11 cellular contexts compared by ENCODE assay signal in the genomic region with DNA sequence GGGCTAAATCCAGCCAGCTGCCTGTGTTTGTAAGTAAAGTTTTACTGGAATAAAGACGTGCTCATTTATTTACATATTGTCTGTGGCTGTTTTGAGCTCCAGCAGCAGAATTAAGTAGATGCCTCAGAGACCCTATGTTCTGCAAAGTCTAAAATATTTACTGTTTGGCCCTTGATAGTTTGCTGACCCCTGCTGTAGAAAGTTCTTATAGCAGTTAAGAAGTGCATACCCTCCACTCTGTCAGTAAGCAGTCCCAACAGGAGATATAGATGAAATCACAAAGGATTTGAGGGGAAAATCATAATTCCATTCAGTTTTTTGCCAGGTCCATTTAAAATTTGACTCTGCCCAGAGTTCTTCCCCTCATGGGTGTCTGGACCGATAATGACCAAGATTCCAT. TPM values are rescaled to one million over a fixed set of nuclear protein-coding genes. Genes with fewer than 3 reads are reported as not detected.
DNase-seq lines count a peak whose midpoint lies in the region; ATAC-seq and TF ChIP-seq lines count a peak whose summit lies in the region.
"Had no signal": no experiment of that assay in that cellular context is flagged by ENCODE, and none has a peak within 500 bp of the region (broad histone marks: within the 10 kb centered on the region; RNA-seq: fewer than 3 reads in every experiment).

No MANE protein-coding gene starts in this region.

- TF ChIP-seq CTCF in mammary epithelial cell (conservative IDR thresholded peaks at IDR 0.05 in 1 of 2, IDR thresholded peaks at IDR 0.05 in 1 of 2; ENCODE audit: extremely low read depth in 1 of 2, insufficient read depth in 1 of 2, low read depth in 1 of 2, low read length in 2 of 2) = peak; percentile 45 to 47
- TF ChIP-seq CTCF in osteoblast (IDR thresholded peaks at IDR 0.05; ENCODE audit: extremely low read depth, low read depth, low read length) = peak; percentile 62
- TF ChIP-seq CTCF in transverse colon (IDR thresholded peaks at IDR 0.05) = peak in 2 of 5 experiments; percentile 14 to 15

- peaks cover 54% of the 10 kb centered on the region for H3K36me3 ChIP-seq in mammary epithelial cell (ENCODE audit: insufficient read depth, low read length)
- H3K36me3 ChIP-seq in osteoblast (ENCODE audit: insufficient read depth, low read length) = peaks cover 57% of the 10 kb centered on the region
- H3K36me3 ChIP-seq in transverse colon = peaks cover 0 to 53% (median 25%) of the 10 kb centered on the region in 4 donors

- no peaks in the 10 kb centered on the region for H3K27me3 Mint-ChIP-seq in activated T-helper 1 cell treated with anti-CD3 and anti-CD28 coated beads, Interleukin-12 subunit alpha, Interleukin-12 subunit beta, Interleukin-2, Interleukin-4 antibody, amounts not matched to agents 30 ng/mL and 10 ng/mL and 1 ng/mL, durations not matched to agents 14 hours and 24 hours and 36 hours (ENCODE audit: insufficient read depth)
- H3K27me3 Mint-ChIP-seq: stimulated activated memory B cell treated with anti-CD40 and anti-IgM and Interleukin-4, amounts not matched to agents 10 μg/mL and 1 μg/mL and 100 μg/mL, for 72 hours had no signal

- peaks cover 39% of the 10 kb centered on the region for H3K4me1 Mint-ChIP-seq in activated T-helper 1 cell treated with anti-CD3 and anti-CD28 coated beads, Interleukin-12 subunit alpha, Interleukin-12 subunit beta, Interleukin-2, Interleukin-4 antibody, amounts not matched to agents 30 ng/mL and 10 ng/mL and 1 ng/mL, durations not matched to agents 14 hours and 24 hours and 36 hours (ENCODE audit: low read depth)
- H3K4me1 Mint-ChIP-seq: stimulated activated memory B cell treated with anti-CD40 and anti-IgM and Interleukin-4, amounts not matched to agents 10 μg/mL and 1 μg/mL and 100 μg/mL, for 72 hours had no signal

- no peaks in the 10 kb centered on the region for H3K27me3 ChIP-seq in mammary epithelial cell (ENCODE audit: insufficient read depth, low read length)
- H3K27me3 ChIP-seq in osteoblast (ENCODE audit: insufficient read depth, low read length) = no peaks in the 10 kb centered on the region
- no peaks in the 10 kb centered on the region for H3K27me3 ChIP-seq in transverse colon
- H3K27me3 ChIP-seq: BLaER1 treated with 17β-estradiol and CSF1 and Interleukin-3, amounts not matched to agents 10 nM and 100 nM had no signal

- ATAC-seq in Right ventricle myocardium inferior = no peak
- ATAC-seq: stimulated activated memory B cell treated with anti-CD40 and anti-IgM and Interleukin-4, amounts not matched to agents 10 μg/mL and 1 μg/mL and 100 μg/mL, for 72 hours had no signal

- BruUV-seq in mammary epithelial cell (replicated peaks; lab: Mats Ljungman, UMichigan) = no TSS peak

- intact Hi-C loops in mammary epithelial cell (cut with micrococcal nuclease) = no loop called here
- intact Hi-C loops in transverse colon (cut with DNase I; ENCODE audit: low total_unique reads) = loop anchor here (1.0 kb wide), 1 partner anchor 19 kb away; no protein-coding TSS in a partner anchor
- intact Hi-C loops in activated T-helper 1 cell treated with anti-CD3 and anti-CD28 coated beads, Interleukin-12 subunit alpha, Interleukin-12 subunit beta, Interleukin-2, Interleukin-4 antibody, amounts not matched to agents 30 ng/mL and 10 ng/mL and 1 ng/mL, durations not matched to agents 14 hours and 24 hours and 36 hours (cut with micrococcal nuclease) = no loop called here
- intact Hi-C loops in Right ventricle myocardium inferior (cut with DNase I) = no loop called here

- H4K20me1 ChIP-seq in mammary epithelial cell (ENCODE audit: insufficient read depth, low read length) = no peaks in the 10 kb centered on the region
- H4K20me1 ChIP-seq in osteoblast (ENCODE audit: insufficient read depth, low read length) = no peaks in the 10 kb centered on the region

- in situ Hi-C loops in mammary epithelial cell (cut with MboI; ENCODE audit: low sequenced_read_pairs in 2 of 2) = no loop called here
- in situ Hi-C loops in transverse colon (cut with MboI; ENCODE audit: low pct_ligation_motif_present in 1 of 4, low pct_unique_long_range_greater_than_20kb in 1 of 4, low sequenced_read_pairs in 3 of 4) = loop anchor here in 1 of 4 donors (25.0 kb wide), 2 partner anchors 102 to 623 kb away; a partner anchor contains a TSS

- peaks cover 61% of the 10 kb centered on the region for H3K36me3 Mint-ChIP-seq in activated T-helper 1 cell treated with anti-CD3 and anti-CD28 coated beads, Interleukin-12 subunit alpha, Interleukin-12 subunit beta, Interleukin-2, Interleukin-4 antibody, amounts not matched to agents 30 ng/mL and 10 ng/mL and 1 ng/mL, durations not matched to agents 14 hours and 24 hours and 36 hours (ENCODE audit: low read depth)

- dilution Hi-C loops in mammary epithelial cell (cut with HindIII; ENCODE audit: low sequenced_read_pairs) = no loop called here

- no peak overlapping the region for H3K27ac ChIP-seq in mammary epithelial cell (ENCODE audit: insufficient read depth, low read depth, low read length)
- H3K27ac ChIP-seq in osteoblast (ENCODE audit: low read depth, low read length) = no peak overlapping the region
- no peak overlapping the region for H3K27ac ChIP-seq in transverse colon
- H3K27ac ChIP-seq: BLaER1 treated with 17β-estradiol and CSF1 and Interleukin-3, amounts not matched to agents 10 nM and 100 nM had no signal

- H3K27ac Mint-ChIP-seq in activated T-helper 1 cell treated with anti-CD3 and anti-CD28 coated beads, Interleukin-12 subunit alpha, Interleukin-12 subunit beta, Interleukin-2, Interleukin-4 antibody, amounts not matched to agents 30 ng/mL and 10 ng/mL and 1 ng/mL, durations not matched to agents 14 hours and 24 hours and 36 hours = no peak overlapping the region
- H3K27ac Mint-ChIP-seq: stimulated activated memory B cell treated with anti-CD40 and anti-IgM and Interleukin-4, amounts not matched to agents 10 μg/mL and 1 μg/mL and 100 μg/mL, for 72 hours had no signal

- CTCF ChIA-PET in mammary epithelial cell (lab: Charles Lee; ENCODE audit: low non-redundant PET) = no interaction called here

- H2AFZ ChIP-seq in mammary epithelial cell (ENCODE audit: low read depth, low read length) = no peak overlapping the region
- H2AFZ ChIP-seq in osteoblast (ENCODE audit: low read length) = no peak overlapping the region

- H3K4me2 ChIP-seq in mammary epithelial cell (ENCODE audit: insufficient read depth, low read depth, low read length) (no peak overlapping the region), osteoblast (ENCODE audit: insufficient read depth, low read length) (no peak overlapping the region)
- H3K4me2 ChIP-seq: BLaER1 treated with 17β-estradiol and CSF1 and Interleukin-3, amounts not matched to agents 10 nM and 100 nM had no signal

- TF ChIP-seq EP300 in transverse colon (IDR thresholded peaks at IDR 0.05; ENCODE audit: low read depth) = no peak

- H3K4me3 ChIP-seq in mammary epithelial cell (replicated peaks in 1 of 3; ENCODE audit: insufficient read depth in 1 of 3, low read depth in 2 of 3, low read length in 3 of 3) (no peak overlapping the region), osteoblast (ENCODE audit: insufficient read depth, low read length) (no peak overlapping the region), transverse colon (no peak overlapping the region)
- H3K4me3 ChIP-seq: BLaER1 treated with 17β-estradiol and CSF1 and Interleukin-3, amounts not matched to agents 10 nM and 100 nM had no signal

- H3K9ac ChIP-seq in mammary epithelial cell (ENCODE audit: insufficient read depth, low read length) = no peak overlapping the region
- H3K9ac ChIP-seq: BLaER1 treated with 17β-estradiol and CSF1 and Interleukin-3, amounts not matched to agents 10 nM and 100 nM had no signal

- H3K9me3 ChIP-seq in mammary epithelial cell (replicated peaks; ENCODE audit: insufficient read depth, low read length) = no peaks in the 10 kb centered on the region
- no peaks in the 10 kb centered on the region for H3K9me3 ChIP-seq in osteoblast (ENCODE audit: low read depth, low read length)
- no peaks in the 10 kb centered on the region for H3K9me3 ChIP-seq in transverse colon
- H3K9me3 ChIP-seq: BLaER1 treated with 17β-estradiol and CSF1 and Interleukin-3, amounts not matched to agents 10 nM and 100 nM had no signal

- H3K9me3 Mint-ChIP-seq in activated T-helper 1 cell treated with anti-CD3 and anti-CD28 coated beads, Interleukin-12 subunit alpha, Interleukin-12 subunit beta, Interleukin-2, Interleukin-4 antibody, amounts not matched to agents 30 ng/mL and 10 ng/mL and 1 ng/mL, durations not matched to agents 14 hours and 24 hours and 36 hours = no peaks in the 10 kb centered on the region
- H3K9me3 Mint-ChIP-seq: stimulated activated memory B cell treated with anti-CD40 and anti-IgM and Interleukin-4, amounts not matched to agents 10 μg/mL and 1 μg/mL and 100 μg/mL, for 72 hours had no signal

- 88% methylated on average over 2 of the region's 2 CpGs for WGBS in mammary epithelial cell (ENCODE audit: low coverage, missing lambda C conversion rate)
- 67 to 83% methylated on average over 2 of the region's 2 CpGs for WGBS in transverse colon (ENCODE audit: low coverage in 1 of 2), 2 donors

- H3K4me3 Mint-ChIP-seq in activated T-helper 1 cell treated with anti-CD3 and anti-CD28 coated beads, Interleukin-12 subunit alpha, Interleukin-12 subunit beta, Interleukin-2, Interleukin-4 antibody, amounts not matched to agents 30 ng/mL and 10 ng/mL and 1 ng/mL, durations not matched to agents 14 hours and 24 hours and 36 hours = no peak overlapping the region
- H3K4me3 Mint-ChIP-seq: stimulated activated memory B cell treated with anti-CD40 and anti-IgM and Interleukin-4, amounts not matched to agents 10 μg/mL and 1 μg/mL and 100 μg/mL, for 72 hours had no signal

- peaks cover 39% of the 10 kb centered on the region for H3K79me2 ChIP-seq in mammary epithelial cell (ENCODE audit: insufficient read depth, low read length)
- H3K79me2 ChIP-seq in osteoblast (ENCODE audit: insufficient read depth, low read length) = no peaks in the 10 kb centered on the region

- H3K4me1 ChIP-seq in mammary epithelial cell (ENCODE audit: insufficient read depth, low read length) = no peaks in the 10 kb centered on the region
- no peaks in the 10 kb centered on the region for H3K4me1 ChIP-seq in osteoblast (ENCODE audit: insufficient read depth, low read length)
- H3K4me1 ChIP-seq in transverse colon = no peaks in the 10 kb centered on the region

- no peak for TF ChIP-seq POLR2A in transverse colon (IDR thresholded peaks at IDR 0.05)

- DNase-seq in SIG-M5 treated with dmso at 0.1 percent for 504 hours (lab: John Stamatoyannopoulos, UW; ENCODE audit: unreplicated experiment) = peak; percentile 15
- no peak for DNase-seq in SIG-M5 (lab: John Stamatoyannopoulos, UW)
- peak; percentile 25 to 27 for DNase-seq in Kasumi-1 (lab: John Stamatoyannopoulos, UW)
- DNase-seq in mammary epithelial cell = no peak
- peak; percentile 65 for DNase-seq in osteoblast (ENCODE audit: insufficient read length, low spot score, missing footprints)
- no peak for DNase-seq in transverse colon
- no peak for DNase-seq in activated T-helper 1 cell treated with anti-CD3 and anti-CD28 coated beads, Interleukin-12 subunit alpha, Interleukin-12 subunit beta, Interleukin-2, Interleukin-4 antibody, amounts not matched to agents 30 ng/mL and 10 ng/mL and 1 ng/mL, durations not matched to agents 14 hours and 24 hours and 36 hours (ENCODE audit: low spot score)
- no peak for DNase-seq in Right ventricle myocardium inferior (ENCODE audit: missing footprints)
- DNase-seq: NK-92 treated with Interleukin-12 subunit alpha and Interleukin-12 subunit beta, amount 100 ng/mL, for 24 hours had no signal

RNA-seq across cellular contexts. Expression of a gene that starts 50.1 kb away (rescaled TPM):
- 10 to 100 TPM; 24.8 to 47.1 TPM for total RNA-seq in mammary epithelial cell
- polyA plus RNA-seq in mammary epithelial cell = 66.2 TPM
- 77.9 TPM for polyA minus RNA-seq in mammary epithelial cell
- 52.2 and 63.7 TPM in 2 replicates for total RNA-seq in osteoblast
- total RNA-seq in transverse colon = 1,000 to 10,000 TPM in 3 of 4 donors, 100 to 1,000 TPM in 1; 911 to 2,535 (median 1,776) TPM
- 4.2 and 5.2 TPM in 2 replicates for total RNA-seq in activated T-helper 1 cell treated with anti-CD3 and anti-CD28 coated beads, Interleukin-12 subunit alpha, Interleukin-12 subunit beta, Interleukin-2, Interleukin-4 antibody, amounts not matched to agents 30 ng/mL and 10 ng/mL and 1 ng/mL, durations not matched to agents 14 hours and 24 hours and 36 hours
- 29.6 TPM for total RNA-seq in Right ventricle myocardium inferior

Comparison
In these comparisons a context has a peak if more than half of its experiments do, and no peak if none do; other contexts are left out.
1. DNase-seq: peak in SIG-M5 treated with dmso at 0.1 percent for 504 hours (single experiment), Kasumi-1 (2 of 2) and osteoblast (single experiment); none in SIG-M5 (single experiment), mammary epithelial cell (single experiment), transverse colon (single experiment), activated T-helper 1 cell treated with anti-CD3 and anti-CD28 coated beads, Interleukin-12 subunit alpha, Interleukin-12 subunit beta, Interleukin-2, Interleukin-4 antibody, amounts not matched to agents 30 ng/mL and 10 ng/mL and 1 ng/mL, durations not matched to agents 14 hours and 24 hours and 36 hours (single experiment) and Right ventricle myocardium inferior (single experiment).
2. RNA of a gene that starts 50.1 kb away (total RNA-seq): 911 to 2,535 TPM in transverse colon; 52.2 to 63.7 TPM in osteoblast, 24.8 to 47.1 TPM in mammary epithelial cell, 29.6 TPM in Right ventricle myocardium inferior (single experiment) and 4.2 to 5.2 TPM in activated T-helper 1 cell treated with anti-CD3 and anti-CD28 coated beads, Interleukin-12 subunit alpha, Interleukin-12 subunit beta, Interleukin-2, Interleukin-4 antibody, amounts not matched to agents 30 ng/mL and 10 ng/mL and 1 ng/mL, durations not matched to agents 14 hours and 24 hours and 36 hours; every median in the first group is over 10 times any median in the second.